In the genomic region with DNA sequence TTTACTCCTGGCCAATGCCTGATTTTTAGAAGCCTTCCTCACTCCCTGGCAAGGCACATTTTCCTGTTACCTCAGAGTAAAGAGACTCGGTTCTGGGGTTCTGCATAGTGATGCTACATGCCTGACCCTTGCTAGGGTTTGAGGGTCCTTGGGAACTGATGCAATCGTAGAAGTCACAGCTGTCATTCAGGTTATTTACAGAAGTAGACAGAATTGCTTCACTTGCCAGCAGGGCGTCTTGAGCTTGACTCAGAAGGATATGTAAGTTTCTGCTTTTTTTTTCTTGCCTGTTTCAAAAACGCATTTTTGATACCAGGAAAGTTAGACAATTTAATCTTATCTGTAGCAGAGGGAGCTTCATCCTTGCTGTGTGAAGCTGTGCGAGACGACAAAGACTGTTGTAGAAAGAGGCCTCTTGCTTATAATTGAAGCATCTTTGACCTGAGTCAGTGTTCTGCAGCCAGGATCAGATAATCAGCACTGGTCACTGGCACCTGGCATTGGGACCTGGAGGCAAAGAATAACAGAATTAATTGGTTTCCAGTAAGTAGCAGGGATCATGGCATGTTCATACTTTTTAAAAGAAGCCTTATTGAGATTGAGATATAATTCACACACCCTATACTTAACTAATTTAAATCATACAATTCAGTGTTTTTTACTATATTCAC, we compare ENCODE assay signal across 14 cellular contexts. TPM values are rescaled to one million over a fixed set of nuclear protein-coding genes. Genes with fewer than 3 reads are reported as not detected.
"Had no signal": no experiment of that assay in that cellular context is flagged by ENCODE, and none has a peak within 500 bp of the region (broad histone marks: within the 10 kb centered on the region; RNA-seq: fewer than 3 reads in every experiment).

No MANE protein-coding gene starts in this region.

- FAIRE-seq: colon had no signal

- ATAC-seq: activated CD4-positive, alpha-beta T cell treated with anti-CD3 and anti-CD28 coated beads for 36 hours; activated CD8-positive, alpha-beta T cell treated with anti-CD3 and anti-CD28 coated beads for 36 hours had no signal

- H3K27me3 ChIP-seq: cardiac muscle cell, heart left ventricle, ovary had no signal

- H3K4me3 ChIP-seq: cardiac muscle cell, heart left ventricle, ovary had no signal

- DNase-seq: activated CD4-positive, alpha-beta T cell treated with anti-CD3 and anti-CD28 coated beads for 36 hours; activated CD8-positive, alpha-beta memory T cell treated with anti-CD3 and anti-CD28 coated beads, Interleukin-2, amount 50 U/mL, for 48 hours; activated CD8-positive, alpha-beta T cell treated with anti-CD3 and anti-CD28 coated beads for 36 hours; foreskin melanocyte; heart left ventricle; islet precursor cell; nephron progenitor cell; stimulated activated CD4-positive, alpha-beta T cell treated with anti-CD3 and anti-CD28 coated beads, Interleukin-15, amount 100 ng/mL, for 24 hours; stimulated activated CD4-positive, alpha-beta T cell treated with anti-CD3 and anti-CD28 coated beads, Interleukin-4, amount 100 ng/mL, for 24 hours; T-helper 9 cell; WERI-Rb-1 had no signal

- H3K36me3 ChIP-seq: cardiac muscle cell, heart left ventricle, ovary, WERI-Rb-1 had no signal

- H3K9me3 ChIP-seq: heart left ventricle, ovary had no signal

- H3K27ac ChIP-seq: cardiac muscle cell, heart left ventricle, ovary, WERI-Rb-1 had no signal

RNA-seq across cellular contexts. Expression of gene CACNA1D, which starts 24.8 kb away (rescaled TPM):
- total RNA-seq: activated CD8-positive, alpha-beta T cell treated with anti-CD3 and anti-CD28 coated beads for 36 hours had no signal
